14 cellular contexts compared by ENCODE assay signal in genomic region chr3:69543080-69543429, GRCh38.
A peak's percentile ranks its signal among the peaks of the same experiment; 100 is the strongest.
DNase-seq lines count a peak whose midpoint lies in the region; ATAC-seq and TF ChIP-seq lines count a peak whose summit lies in the region.
"Had no signal": no experiment of that assay in that cellular context is flagged by ENCODE, and none has a peak within 500 bp of the region (broad histone marks: within the 10 kb centered on the region; RNA-seq: fewer than 3 reads in every experiment).

No MANE protein-coding gene starts in this region.

- H3K79me2 ChIP-seq in PC-3 (ENCODE audit: low read length), result no peaks in the 10 kb centered on the region
- no peaks in the 10 kb centered on the region for H3K79me2 ChIP-seq in mesendoderm (ENCODE audit: control insufficient read depth, insufficient read depth, low read length)

- TF ChIP-seq POLR2A in tibial nerve (IDR thresholded peaks at IDR 0.05), result no peak

- H2BK5ac ChIP-seq in mesendoderm (ENCODE audit: low read length), result no peak overlapping the region

- no peaks in the 10 kb centered on the region for H3K36me3 ChIP-seq in PC-3 (ENCODE audit: low read depth, low read length)
- H3K36me3 ChIP-seq in endocrine pancreas (ENCODE audit: control insufficient read depth, insufficient read depth, low read length), result no peaks in the 10 kb centered on the region
- no peaks in the 10 kb centered on the region for H3K36me3 ChIP-seq in mesendoderm (ENCODE audit: control insufficient read depth, insufficient read depth, low read length)
- H3K36me3 ChIP-seq in tibial nerve, result no peaks in the 10 kb centered on the region
- H3K36me3 ChIP-seq: adrenal gland, prostate gland had no signal

- no peaks in the 10 kb centered on the region for H3F3A ChIP-seq in PC-3 (ENCODE audit: low read length, unreplicated experiment)

- H3K27me3 ChIP-seq in PC-3 (ENCODE audit: low read length), result peaks cover 19% of the 10 kb centered on the region
- no peaks in the 10 kb centered on the region for H3K27me3 ChIP-seq in endocrine pancreas (ENCODE audit: control insufficient read depth, insufficient read depth, low read length)
- H3K27me3 ChIP-seq in mesendoderm (ENCODE audit: insufficient read depth, low read length, poor library complexity), result peaks cover 12% of the 10 kb centered on the region
- H3K27me3 ChIP-seq in tibial nerve, result no peaks in the 10 kb centered on the region

- H3K4me2 ChIP-seq in PC-3 (ENCODE audit: low read length) (peak overlapping the region; percentile 48; the same call in 1 of the 2 replicates), mesendoderm (ENCODE audit: low read length) (peak overlapping the region; percentile 35)

- TF ChIP-seq CTCF in PC-3 (conservative IDR thresholded peaks at IDR 0.05; ENCODE audit: low read depth, low read length), result no peak
- TF ChIP-seq CTCF in tibial nerve (IDR thresholded peaks at IDR 0.05), result no peak

- no peaks in the 10 kb centered on the region for H4K20me1 ChIP-seq in PC-3 (ENCODE audit: low read length)

- H3K4me1 ChIP-seq in PC-3 (ENCODE audit: insufficient read depth, low read length), result no peaks in the 10 kb centered on the region
- no peaks in the 10 kb centered on the region for H3K4me1 ChIP-seq in endocrine pancreas (ENCODE audit: control insufficient read depth, insufficient read depth, low read length)
- H3K4me1 ChIP-seq in mesendoderm (ENCODE audit: control insufficient read depth, low read depth, low read length), result no peaks in the 10 kb centered on the region
- H3K4me1 ChIP-seq in tibial nerve, result peaks cover 0 to 45% (median 2%) of the 10 kb centered on the region in 4 donors
- H3K4me1 ChIP-seq: adrenal gland, prostate gland had no signal

- H2AFZ ChIP-seq in PC-3 (ENCODE audit: low read length), result no peak overlapping the region

- H3K79me1 ChIP-seq in mesendoderm (ENCODE audit: low read length), result no peaks in the 10 kb centered on the region

- CTCF ChIA-PET in PC-3 (lab: Charles Lee), result no interaction called here

- no peak for TF ChIP-seq EP300 in tibial nerve (IDR thresholded peaks at IDR 0.05)

- intact Hi-C loops in PC-3 (cut with micrococcal nuclease), result no loop called here

- H2BK15ac ChIP-seq in mesendoderm (replicated peaks; ENCODE audit: low read depth), result no peak overlapping the region

- BruUV-seq in PC-3 (replicated peaks; lab: Mats Ljungman, UMichigan), result no TSS peak

- POLR2A ChIA-PET in PC-3 (lab: Charles Lee; ENCODE audit: unreplicated experiment), result no interaction called here

- H2BK120ac ChIP-seq in mesendoderm (ENCODE audit: low read depth, low read length), result no peak overlapping the region

- DNase-seq in PC-3 (no peak), mesendoderm (no peak), tibial nerve (ENCODE audit: low spot score in 2 of 2) (no peak), cerebellum (ENCODE audit: low spot score) (no peak), D341Med (ENCODE audit: low spot score) (no peak), mesenteric fat pad (ENCODE audit: low spot score) (no peak)
- DNase-seq: effector CD8-positive, alpha-beta T cell; stimulated activated CD4-positive, alpha-beta T cell treated with anti-CD3 and anti-CD28 coated beads, Interleukin-4, amount 100 ng/mL, for 24 hours; stimulated activated naive CD4-positive, alpha-beta T cell treated with Interleukin-2 at 50 U/mL for 16 hours had no signal

- no peak overlapping the region for H3K4me3 ChIP-seq in PC-3 (ENCODE audit: low read length)
- H3K4me3 ChIP-seq in endocrine pancreas (ENCODE audit: control insufficient read depth, insufficient read depth, low read length), result peak overlapping the region; percentile 26
- no peak overlapping the region for H3K4me3 ChIP-seq in mesendoderm (ENCODE audit: low read length)
- H3K4me3 ChIP-seq in tibial nerve, result peak overlapping the region; percentile 41 to 93 (median 58)

- no CpG with 5 or more reads among the region's 5 CpGs for WGBS in mesendoderm (ENCODE audit: extremely low coverage, insufficient coverage, low lambda C conversion rate)
- WGBS in tibial nerve, 2 donors, result 33 to 41% methylated on average over 5 of the region's 5 CpGs

- no peaks in the 10 kb centered on the region for H3K9me3 ChIP-seq in PC-3 (ENCODE audit: low read length)
- H3K9me3 ChIP-seq in endocrine pancreas (ENCODE audit: control insufficient read depth, low read length), result no peaks in the 10 kb centered on the region
- H3K9me3 ChIP-seq in tibial nerve, result no peaks in the 10 kb centered on the region
- H3K9me3 ChIP-seq: adrenal gland, prostate gland had no signal

- H3K56ac ChIP-seq in mesendoderm (ENCODE audit: low read length), result no peak overlapping the region

- ATAC-seq in PC-3, result no peak

- H3K27ac ChIP-seq in PC-3 (ENCODE audit: low read length) (no peak overlapping the region), mesendoderm (ENCODE audit: low read depth, low read length) (no peak overlapping the region), tibial nerve (no peak overlapping the region)
- H3K27ac ChIP-seq: SK-N-MC, VCaP had no signal

- H3K18ac ChIP-seq in mesendoderm (ENCODE audit: low read length), result no peak overlapping the region

- no peak overlapping the region for H3K23ac ChIP-seq in mesendoderm (ENCODE audit: low read length)

- no peak overlapping the region for H3K4ac ChIP-seq in mesendoderm (ENCODE audit: low read depth, low read length)

- no peak overlapping the region for H2AK5ac ChIP-seq in mesendoderm (ENCODE audit: low read length)

- H3K9ac ChIP-seq in PC-3 (ENCODE audit: low read length) (no peak overlapping the region), endocrine pancreas (ENCODE audit: control insufficient read depth, insufficient read depth, low read length) (no peak overlapping the region), mesendoderm (ENCODE audit: low read length) (no peak overlapping the region)

- H4K5ac ChIP-seq in mesendoderm (ENCODE audit: low read length), result no peak overlapping the region

- H4K8ac ChIP-seq in mesendoderm (ENCODE audit: low read depth, low read length), result no peak overlapping the region

- H3K9me2 ChIP-seq in PC-3 (replicated peaks; ENCODE audit: low read length), result no peaks in the 10 kb centered on the region

Comparison
In these comparisons a context has a peak if more than half of its experiments do, and no peak if none do; other contexts are left out.
1. H3K4me3 ChIP-seq: peak in endocrine pancreas (single experiment) and tibial nerve (4 of 4); none in PC-3 (single experiment) and mesendoderm (single experiment).